ENCODE assay signal across 11 cellular contexts in genomic region chr19:4597278-4597974, GRCh38. TPM values are rescaled to one million over a fixed set of nuclear protein-coding genes. Genes with fewer than 3 reads are reported as not detected.
A peak's percentile ranks its signal among the peaks of the same experiment; 100 is the strongest.
DNase-seq lines count a peak whose midpoint lies in the region; ATAC-seq, FAIRE-seq and TF ChIP-seq lines count a peak whose summit lies in the region.
"Had no signal": no experiment of that assay in that cellular context is flagged by ENCODE, and none has a peak within 500 bp of the region (broad histone marks: within the 10 kb centered on the region; RNA-seq: fewer than 3 reads in every experiment).

No MANE protein-coding gene starts in this region.

- H3K36me3 Mint-ChIP-seq in nephron (ENCODE audit: low read depth), result no peaks in the 10 kb centered on the region

- H3K27me3 Mint-ChIP-seq in nephron (ENCODE audit: low read depth), result peaks cover 35% of the 10 kb centered on the region

- H2AFZ ChIP-seq in K562 (ENCODE audit: low read depth, low read length), result peak overlapping the region; percentile 77

- TF ChIP-seq CTCF in K562 (IDR thresholded peaks at IDR 0.05 in 2 of 3, conservative IDR thresholded peaks at IDR 0.05 in 1 of 3; ENCODE audit: insufficient read depth in 2 of 3, low read depth in 1 of 3, low read length in 3 of 3) (no peak), nephron (IDR thresholded peaks at IDR 0.05; ENCODE audit: unreplicated experiment in 3 of 3) (no peak), esophagus muscularis mucosa (IDR thresholded peaks at IDR 0.05) (no peak), lower leg skin (IDR thresholded peaks at IDR 0.05) (no peak)

- H3K36me3 ChIP-seq in K562 (ENCODE audit: control insufficient read depth, insufficient read depth, low read length) (no peaks in the 10 kb centered on the region), esophagus muscularis mucosa (no peaks in the 10 kb centered on the region)

- DNase-seq in NCI-H2196 (lab: John Stamatoyannopoulos, UW; ENCODE audit: unreplicated experiment) (peak; percentile 46), NCI-H2196 treated with DMSO at 0.1 percent for 48 hours (lab: John Stamatoyannopoulos, UW; ENCODE audit: unreplicated experiment) (no peak), LHCN-M2 (ENCODE audit: low read depth) (peak; percentile 27), K562 (ENCODE audit: extremely low read depth in 1 of 4, low spot score in 3 of 4) (peak in 1 of 4 experiments; percentile 89), esophagus muscularis mucosa (ENCODE audit: extremely low spot score) (no peak), lower leg skin (ENCODE audit: low spot score in 2 of 2) (no peak)
- DNase-seq: NCI-H1092 treated with DMSO at 0.1 percent for 48 hours, T1000 had no signal

- H3K27ac ChIP-seq in K562 (ENCODE audit: extremely low read depth, low read depth, low read length) (no peak overlapping the region), esophagus muscularis mucosa (replicated peaks in 1 of 4) (no peak overlapping the region)

- in situ Hi-C loops in K562 (cut with MboI), result no loop called here

- H3K4me1 ChIP-seq in K562 (replicated peaks in 1 of 2; ENCODE audit: control insufficient read depth in 2 of 2, insufficient read depth in 2 of 2, low read length in 2 of 2) (peaks cover 9 to 19% of the 10 kb centered on the region in 2 experiments; a peak in 4 of 5 replicates), esophagus muscularis mucosa (peaks cover 0 to 18% (median 17%) of the 10 kb centered on the region in 4 donors)

- no TSS peak for BruUV-seq in K562 (replicated peaks; lab: Mats Ljungman, UMichigan)

- H3K4me1 Mint-ChIP-seq in nephron, result peaks cover 15% of the 10 kb centered on the region

- TF ChIP-seq POLR2A in K562 (conservative IDR thresholded peaks at IDR 0.05) (no peak), esophagus muscularis mucosa (IDR thresholded peaks at IDR 0.05; ENCODE audit: low read depth) (no peak), lower leg skin (IDR thresholded peaks at IDR 0.05) (no peak)

- no peak for TF ChIP-seq RAD21 in K562 (CRISPR knock-in tag; conservative IDR thresholded peaks at IDR 0.05 in 1 of 2, IDR thresholded peaks at IDR 0.05 in 1 of 2)

- no peaks in the 10 kb centered on the region; a peak in 1 of 5 replicates for H3K27me3 ChIP-seq in K562 (ENCODE audit: control insufficient read depth in 2 of 2, insufficient read depth in 2 of 2, low read length in 2 of 2)
- H3K27me3 ChIP-seq in esophagus muscularis mucosa, result peaks cover 0 to 93% (median 35%) of the 10 kb centered on the region in 4 donors

- intact Hi-C loops in K562 (cut with micrococcal nuclease), result no loop called here
- intact Hi-C loops in esophagus muscularis mucosa (cut with DNase I), result no loop called here
- intact Hi-C loops in lower leg skin (cut with DNase I; ENCODE audit: low total_unique reads), result no loop called here

- H3K9me3 Mint-ChIP-seq in nephron, result no peaks in the 10 kb centered on the region
- H3K9me3 Mint-ChIP-seq: stimulated activated naive CD8-positive, alpha-beta T cell treated with anti-CD3 and anti-CD28 coated beads, Interleukin-15, Interleukin-2, amounts not matched to agents 100 ng/mL and 50 ng/mL, for 24 hours had no signal

- H3K4me3 Mint-ChIP-seq in nephron, result peak overlapping the region; percentile 55 to 67 (median 66)
- H3K4me3 Mint-ChIP-seq: stimulated activated naive CD8-positive, alpha-beta T cell treated with anti-CD3 and anti-CD28 coated beads, Interleukin-15, Interleukin-2, amounts not matched to agents 100 ng/mL and 50 ng/mL, for 24 hours had no signal

- H3K79me2 ChIP-seq in K562 (ENCODE audit: control insufficient read depth, insufficient read depth, low read length), result no peaks in the 10 kb centered on the region

- no peaks in the 10 kb centered on the region for H4K20me1 ChIP-seq in K562 (replicated peaks; ENCODE audit: control insufficient read depth, insufficient read depth, low read length)

- WGBS in K562 (ENCODE audit: insufficient coverage, low coverage, missing lambda C conversion rate), result 40% methylated on average over 18 of the region's 27 CpGs
- 18% methylated on average over 16 of the region's 27 CpGs for WGBS in esophagus muscularis mucosa
- WGBS in lower leg skin, 2 donors, result 9 to 10% methylated on average over 16 to 23 of the region's 27 CpGs

- peak; percentile 74 for ATAC-seq in K562
- no peak for ATAC-seq in GM21529 (IDR thresholded peaks at IDR 0.05; ENCODE audit: unreplicated experiment)

- TF ChIP-seq EP300 in K562 (IDR thresholded peaks at IDR 0.05; ENCODE audit: low read length) (no peak), esophagus muscularis mucosa (IDR thresholded peaks at IDR 0.05) (no peak)

- peak overlapping the region; percentile 43 for H3K4me3 ChIP-seq in K562
- H3K4me3 ChIP-seq in esophagus muscularis mucosa, result peak overlapping the region in 2 of 4 donors; percentile 16 to 22
- no peak overlapping the region for H3K4me3 ChIP-seq in lower leg skin (ENCODE audit: low read depth, poor library complexity, severe bottlenecking)

- POLR2A ChIA-PET in K562 (lab: Yijun Ruan, JAX), result interaction anchor here (0.5 to 1.0 kb wide), 7 partner anchors 10 to 1121 kb away, joined by 3 to 5 read pairs (median 3); partner anchors contain the start of gene MYDGF

- no peaks in the 10 kb centered on the region for H3K9me1 ChIP-seq in K562 (ENCODE audit: control insufficient read depth, insufficient read depth, low read length)

- CTCF ChIA-PET in K562 (lab: Yijun Ruan, JAX; ENCODE audit: low intra/inter-chr PET ratio), result no interaction called here

- peak overlapping the region; percentile 10; the same call in 1 of the 2 replicates for H3K4me2 ChIP-seq in K562 (ENCODE audit: insufficient read depth, low read length)

- no peak overlapping the region for H3K27ac Mint-ChIP-seq in nephron
- H3K27ac Mint-ChIP-seq: stimulated activated naive CD8-positive, alpha-beta T cell treated with anti-CD3 and anti-CD28 coated beads, Interleukin-15, Interleukin-2, amounts not matched to agents 100 ng/mL and 50 ng/mL, for 24 hours had no signal

- H3K9ac ChIP-seq in K562 (ENCODE audit: insufficient read depth in 1 of 2, low read depth in 2 of 2, low read length in 2 of 2), result peak overlapping the region in 1 of 2 experiments; percentile 0; a peak in 1 of 4 replicates

- no peak for FAIRE-seq in K562 (lab: Jason Lieb, UNC)

- H3K9me3 ChIP-seq in K562 (replicated peaks; ENCODE audit: control insufficient read depth, insufficient read depth, low read depth, low read length), result no peaks in the 10 kb centered on the region
- no peaks in the 10 kb centered on the region for H3K9me3 ChIP-seq in esophagus muscularis mucosa

RNA-seq across cellular contexts. Expression of gene SEMA6B, which starts 37.9 kb away (rescaled TPM):
- total RNA-seq in LHCN-M2 (2014; rRNA removed), result 9.7 and 30.7 TPM in 2 replicates
- 0.69 TPM for polyA plus RNA-seq in LHCN-M2 (2012)
- 3.4 and 12.9 TPM in 2 replicates for total RNA-seq in K562 (2011; cell fraction: chromatin; rRNA removed; ENCODE audit: low replicate concordance)
- 12.9 and 13.2 TPM in 2 replicates for total RNA-seq in K562 (2011; cell fraction: nucleolus; rRNA removed)
- 9.3 and 10.5 TPM in 2 replicates for total RNA-seq in K562 (2011; cell fraction: nucleoplasm; rRNA removed)
- total RNA-seq in K562 (2014; rRNA removed), result 2.5 and 2.7 TPM in 2 replicates
- total RNA-seq in K562 (2014; rRNA removed; fragmentation: Illumina TruSeq; extraction: Trizol), result 0.57 and 0.65 TPM in 2 replicates
- total RNA-seq in K562 (2015; rRNA removed; fragmentation: Illumina TruSeq; extraction: Trizol), result 0.83 and 1.1 TPM in 2 replicates
- total RNA-seq in K562 (2021), result 3.7 and 4.6 TPM in 2 replicates
- 2.6 and 4.9 TPM in 2 replicates for polyA plus RNA-seq in K562 (2011; rRNA removed)
- 6.8 and 8.8 TPM in 2 replicates for polyA plus RNA-seq in K562 (2011; cell fraction: cytosol; rRNA removed)
- 7.2 and 8.1 TPM in 2 replicates for polyA plus RNA-seq in K562 (2011; cell fraction: nucleus; rRNA removed)
- 1.3 and 1.6 TPM in 2 replicates for polyA plus RNA-seq in K562 (2012)
- polyA plus RNA-seq in K562 (2014; fragmentation: Illumina TruSeq; extraction: Trizol), result 1.4 and 2.7 TPM in 2 replicates
- polyA plus RNA-seq in K562 (2014; fragmentation: Nextera tagmentation; extraction: Ambion mirVana), result not detected
- 1.7 and 3.8 TPM in 2 replicates for polyA plus RNA-seq in K562 (2014; rRNA removed)
- 5.1 and 7.6 TPM in 2 replicates for polyA minus RNA-seq in K562 (2011; rRNA and poly(A)+ RNA removed)
- polyA minus RNA-seq in K562 (2011; cell fraction: cytosol; rRNA and poly(A)+ RNA removed), result 9.4 and 13.2 TPM in 2 replicates
- polyA minus RNA-seq in K562 (2011; cell fraction: nucleus; rRNA and poly(A)+ RNA removed), result 4.4 and 7.0 TPM in 2 replicates
- 10 to 100 TPM in 2 of 4 donors, 1 to 10 TPM in 2; 3.7 to 22.5 (median 14.2) TPM for total RNA-seq in esophagus muscularis mucosa
- 1 to 10 TPM; 3.3 to 6.0 (median 3.6) TPM for total RNA-seq in lower leg skin

RNA-seq across cellular contexts. Expression of gene TNFAIP8L1, which starts 41.9 kb away (rescaled TPM):
- total RNA-seq in LHCN-M2 (2014; rRNA removed), result 9.2 and 11.4 TPM in 2 replicates
- polyA plus RNA-seq in LHCN-M2 (2012), result 7.7 TPM
- total RNA-seq in K562 (2011; cell fraction: chromatin; rRNA removed; ENCODE audit: low replicate concordance), result 10.7 and 24.6 TPM in 2 replicates
- 13.8 and 17.5 TPM in 2 replicates for total RNA-seq in K562 (2011; cell fraction: nucleolus; rRNA removed)
- 10.7 and 12.8 TPM in 2 replicates for total RNA-seq in K562 (2011; cell fraction: nucleoplasm; rRNA removed)
- 4.0 and 4.4 TPM in 2 replicates for total RNA-seq in K562 (2014; rRNA removed)
- 4.3 and 4.6 TPM in 2 replicates for total RNA-seq in K562 (2014; rRNA removed; fragmentation: Illumina TruSeq; extraction: Trizol)
- 4.9 and 5.4 TPM in 2 replicates for total RNA-seq in K562 (2015; rRNA removed; fragmentation: Illumina TruSeq; extraction: Trizol)
- total RNA-seq in K562 (2021), result 6.5 and 9.3 TPM in 2 replicates
- 5.7 and 8.0 TPM in 2 replicates for polyA plus RNA-seq in K562 (2011; rRNA removed)
- polyA plus RNA-seq in K562 (2011; cell fraction: cytosol; rRNA removed), result 8.2 and 15.6 TPM in 2 replicates
- polyA plus RNA-seq in K562 (2011; cell fraction: nucleus; rRNA removed), result 3.0 and 4.8 TPM in 2 replicates
- 7.6 and 10.7 TPM in 2 replicates for polyA plus RNA-seq in K562 (2012)
- 6.6 and 7.3 TPM in 2 replicates for polyA plus RNA-seq in K562 (2014; fragmentation: Illumina TruSeq; extraction: Trizol)
- 1 to 10 TPM in 1 of 2 experiments, under 1 TPM in 1; 0.69 to 1.0 TPM for polyA plus RNA-seq in K562 (2014; fragmentation: Nextera tagmentation; extraction: Ambion mirVana)
- 6.8 and 7.3 TPM in 2 replicates for polyA plus RNA-seq in K562 (2014; rRNA removed)
- polyA minus RNA-seq in K562 (2011; rRNA and poly(A)+ RNA removed), result 4.5 and 8.6 TPM in 2 replicates
- polyA minus RNA-seq in K562 (2011; cell fraction: cytosol; rRNA and poly(A)+ RNA removed), result 4.7 and 6.4 TPM in 2 replicates
- polyA minus RNA-seq in K562 (2011; cell fraction: nucleus; rRNA and poly(A)+ RNA removed), result 3.0 and 4.6 TPM in 2 replicates
- 10 to 100 TPM in 3 of 4 donors, 1 to 10 TPM in 1; 5.5 to 16.5 (median 13.2) TPM for total RNA-seq in esophagus muscularis mucosa
- 10 to 100 TPM in 1 of 4 donors, 1 to 10 TPM in 3; 3.1 to 11.6 (median 7.0) TPM for total RNA-seq in lower leg skin

RNA-seq across cellular contexts. Expression of gene LRG1, which starts 57.6 kb away (rescaled TPM):
- total RNA-seq in LHCN-M2 (2014; rRNA removed) (0.13 TPM in 1 of 2 replicates, not detected in the other), K562 (2014; rRNA removed) (8.4 and 10.6 TPM in 2 replicates), K562 (2014; rRNA removed; fragmentation: Illumina TruSeq; extraction: Trizol) (3.8 and 4.6 TPM in 2 replicates), K562 (2015; rRNA removed; fragmentation: Illumina TruSeq; extraction: Trizol) (9.4 and 9.5 TPM in 2 replicates), K562 (2021) (11.5 and 11.7 TPM in 2 replicates), esophagus muscularis mucosa (1 to 10 TPM in 2 of 4 donors, under 1 TPM in 2; 0.17 to 9.4 (median 0.79) TPM), lower leg skin (1 to 10 TPM; 1.8 to 9.9 (median 2.7) TPM)
- not detected for polyA plus RNA-seq in LHCN-M2 (2012)
- total RNA-seq in K562 (2011; cell fraction: chromatin; rRNA removed; ENCODE audit: low replicate concordance), result 5.0 and 14.6 TPM in 2 replicates
- 18.2 and 23.3 TPM in 2 replicates for total RNA-seq in K562 (2011; cell fraction: nucleolus; rRNA removed)
- 12.4 and 14.4 TPM in 2 replicates for total RNA-seq in K562 (2011; cell fraction: nucleoplasm; rRNA removed)
- polyA plus RNA-seq in K562 (2011; rRNA removed) (10.9 and 11.9 TPM in 2 replicates), K562 (2014; fragmentation: Illumina TruSeq; extraction: Trizol) (8.7 and 12.6 TPM in 2 replicates), K562 (2014; fragmentation: Nextera tagmentation; extraction: Ambion mirVana) (1 to 10 TPM; 1.5 to 5.1 TPM), K562 (2014; rRNA removed) (11.9 and 12.3 TPM in 2 replicates)
- 15.4 and 23.9 TPM in 2 replicates for polyA plus RNA-seq in K562 (2011; cell fraction: cytosol; rRNA removed)
- polyA plus RNA-seq in K562 (2011; cell fraction: nucleus; rRNA removed), result 2.7 and 3.4 TPM in 2 replicates
- 9.0 and 20.7 TPM in 2 replicates for polyA plus RNA-seq in K562 (2012)
- 3.2 and 3.6 TPM in 2 replicates for polyA minus RNA-seq in K562 (2011; rRNA and poly(A)+ RNA removed)
- 6.2 and 7.6 TPM in 2 replicates for polyA minus RNA-seq in K562 (2011; cell fraction: cytosol; rRNA and poly(A)+ RNA removed)
- 1.2 and 2.6 TPM in 2 replicates for polyA minus RNA-seq in K562 (2011; cell fraction: nucleus; rRNA and poly(A)+ RNA removed)

Comparison
In these comparisons a context has a peak if more than half of its experiments do, and no peak if none do; other contexts are left out.
1. DNase-seq: peak in NCI-H2196 (single experiment) and LHCN-M2 (single experiment); none in NCI-H2196 treated with DMSO at 0.1 percent for 48 hours (single experiment), esophagus muscularis mucosa (single experiment) and lower leg skin (0 of 2).